Comparison of ENCODE assay signal across 9 cellular contexts in genomic region chr2:113200236-113200635, GRCh38. TPM values are rescaled to one million over a fixed set of nuclear protein-coding genes. Genes with fewer than 3 reads are reported as not detected.
A peak's percentile ranks its signal among the peaks of the same experiment; 100 is the strongest.
DNase-seq lines count a peak whose midpoint lies in the region; ATAC-seq, FAIRE-seq and TF ChIP-seq lines count a peak whose summit lies in the region.
"Had no signal": no experiment of that assay in that cellular context is flagged by ENCODE, and none has a peak within 500 bp of the region (broad histone marks: within the 10 kb centered on the region; RNA-seq: fewer than 3 reads in every experiment).

No MANE protein-coding gene starts in this region.

- H2AK5ac ChIP-seq in H1 (ENCODE audit: low read depth, low read length): no peak overlapping the region

- H2AFZ ChIP-seq in PC-3 (ENCODE audit: low read length) (no peak overlapping the region), H1 (ENCODE audit: low read length) (no peak overlapping the region)

- no peak overlapping the region for H2BK20ac ChIP-seq in H1 (ENCODE audit: low read length)

- TF ChIP-seq EP300 in H1 (IDR thresholded peaks at IDR 0.05; ENCODE audit: borderline replicate concordance in 1 of 2, low read depth in 2 of 2, low read length in 2 of 2): no peak

- no peaks in the 10 kb centered on the region for H4K20me1 ChIP-seq in PC-3 (ENCODE audit: low read length)
- H4K20me1 ChIP-seq in H1 (replicated peaks in 1 of 2; ENCODE audit: control insufficient read depth in 1 of 2, insufficient read depth in 2 of 2, low read length in 2 of 2): no peaks in the 10 kb centered on the region

- peak overlapping the region; percentile 84 for H3K4me2 ChIP-seq in PC-3 (ENCODE audit: low read length)
- no peak overlapping the region for H3K4me2 ChIP-seq in H1 (ENCODE audit: insufficient read depth in 1 of 2, low read depth in 2 of 2, low read length in 2 of 2)

- no peaks in the 10 kb centered on the region; the same call in 1 of the 2 replicates for H3K36me3 ChIP-seq in PC-3 (ENCODE audit: low read depth, low read length)
- H3K36me3 ChIP-seq in H1 (ENCODE audit: control insufficient read depth in 2 of 4, insufficient read depth in 4 of 4, low read length in 3 of 4): no peaks in the 10 kb centered on the region

- POLR2A ChIA-PET in PC-3 (lab: Charles Lee; ENCODE audit: unreplicated experiment): no interaction called here
- POLR2A ChIA-PET in H1 (lab: Charles Lee; ENCODE audit: partially characterized antibody): interaction anchor here (0.7 kb wide), 1 partner anchor 29 kb away, joined by 3 read pairs; no protein-coding TSS in a partner anchor

- H3K23me2 ChIP-seq in H1 (ENCODE audit: low read depth, low read length): peaks cover 2% of the 10 kb centered on the region; the same call in 1 of the 2 replicates

- H3K18ac ChIP-seq in H1 (ENCODE audit: extremely low read depth, low read length): no peak overlapping the region

- no peak for TF ChIP-seq POLR2A in H1 (IDR thresholded peaks at IDR 0.05; ENCODE audit: control extremely low read depth in 1 of 2, low read depth in 2 of 2, low read length in 2 of 2)

- H3K14ac ChIP-seq in H1 (ENCODE audit: insufficient read length): no peak overlapping the region

- H3K27me3 ChIP-seq in PC-3 (ENCODE audit: low read length): no peaks in the 10 kb centered on the region
- H3K27me3 ChIP-seq in H1 (replicated peaks in 1 of 4; ENCODE audit: control insufficient read depth in 3 of 4, extremely low read depth in 1 of 4, insufficient read depth in 3 of 4, low read length in 3 of 4): peaks cover 0 to 2% (median 0%) of the 10 kb centered on the region in 4 experiments; a peak in 1 of 7 replicates

- H3K56ac ChIP-seq in H1 (replicated peaks; ENCODE audit: insufficient read length, low read depth, low read length): no peak overlapping the region

- TF ChIP-seq RAD21 in H1 (IDR thresholded peaks at IDR 0.05 in 1 of 2, conservative IDR thresholded peaks at IDR 0.05 in 1 of 2; ENCODE audit: low read depth in 2 of 2, low read length in 2 of 2): peak; percentile 26 to 42; a peak in 3 of 4 replicates

- no TSS peak for BruUV-seq in PC-3 (replicated peaks; lab: Mats Ljungman, UMichigan)

- 0 out of 2 replicates have a peak overlapping the region, but pooled peaks have one; percentile 62 for H4K8ac ChIP-seq in H1 (ENCODE audit: extremely low read depth, insufficient read depth, low read length)

- H3K9ac ChIP-seq in PC-3 (ENCODE audit: low read length) (peak overlapping the region; percentile 82; the same call in 1 of the 2 replicates), H1 (replicated peaks in 1 of 4; ENCODE audit: extremely low read depth in 1 of 4, low read depth in 3 of 4, low read length in 3 of 4) (no peak overlapping the region)

- DNase-seq in NCI-H2171 treated with DMSO at 0.1 percent for 48 hours (lab: John Stamatoyannopoulos, UW) (peak; percentile 1), NCI-H2171 (lab: John Stamatoyannopoulos, UW) (no peak), PC-3 (peak; percentile 13), H1 (ENCODE audit: low read depth in 1 of 2, low spot score in 2 of 2) (peak in 1 of 2 experiments; percentile 13), sciatic nerve (ENCODE audit: low spot score) (peak; percentile 38), frontal cortex (ENCODE audit: low spot score in 2 of 2) (no peak)
- DNase-seq in NK-92 treated with Interleukin-12 subunit alpha and Interleukin-12 subunit beta, amount 100 ng/mL, for 24 hours (lab: John Stamatoyannopoulos, UW): no peak

- H3K79me2 ChIP-seq in PC-3 (ENCODE audit: low read length) (peaks cover 25% of the 10 kb centered on the region), H1 (ENCODE audit: control insufficient read depth in 1 of 2, insufficient read depth in 2 of 2, low read length in 2 of 2) (no peaks in the 10 kb centered on the region)

- H2BK15ac ChIP-seq in H1 (ENCODE audit: low read length): no peak overlapping the region

- H2BK12ac ChIP-seq in H1 (ENCODE audit: low read depth, low read length): no peak overlapping the region

- H3F3A ChIP-seq in PC-3 (ENCODE audit: low read length, unreplicated experiment): no peaks in the 10 kb centered on the region

- intact Hi-C loops in PC-3 (cut with micrococcal nuclease) (no loop called here), sciatic nerve (cut with DNase I) (loop anchor here (5.0 kb wide), 1 partner anchor 172 kb away; no protein-coding TSS in a partner anchor)

- H3K4me3 ChIP-seq in PC-3 (ENCODE audit: low read length) (0 out of 2 replicates have a peak overlapping the region, but pooled peaks have one; percentile 18), H1 (ENCODE audit: extremely low read depth in 1 of 4, insufficient read depth in 2 of 4, low read depth in 3 of 4, low read length in 4 of 4) (no peak overlapping the region)

- no peak overlapping the region for H2BK120ac ChIP-seq in H1 (replicated peaks; ENCODE audit: low read depth, low read length)

- no peak for FAIRE-seq in H1 (lab: Jason Lieb, UNC)
- FAIRE-seq in frontal cortex (lab: Jason Lieb, UNC): no peak
- FAIRE-seq: GM19239 had no signal

- ATAC-seq in PC-3 (no peak), sciatic nerve (no peak), GM21528 (IDR thresholded peaks at IDR 0.05; ENCODE audit: low FRiP score, unreplicated experiment) (no peak)

- CTCF ChIA-PET in PC-3 (lab: Charles Lee) (no interaction called here), H1 (lab: Charles Lee; ENCODE audit: partially characterized antibody) (interaction anchor here (0.5 to 16.5 kb wide), 21 partner anchors 12 to 241 kb away, joined by 3 to 253 read pairs (median 9); partner anchors contain the start of genes PAX8 and PSD4)

- no peak overlapping the region for H3K4ac ChIP-seq in H1 (replicated peaks; ENCODE audit: insufficient read length, low read depth, low read length)

- H4K91ac ChIP-seq in H1 (replicated peaks; ENCODE audit: insufficient read length, low read length): no peak overlapping the region

- H3K27ac ChIP-seq in PC-3 (ENCODE audit: low read length) (no peak overlapping the region), H1 (ENCODE audit: low read depth, low read length) (no peak overlapping the region)

- peaks cover 18% of the 10 kb centered on the region for H3K4me1 ChIP-seq in PC-3 (ENCODE audit: insufficient read depth, low read length)
- no peaks in the 10 kb centered on the region; a peak in 3 of 7 replicates for H3K4me1 ChIP-seq in H1 (replicated peaks in 1 of 4; ENCODE audit: control insufficient read depth in 3 of 4, insufficient read depth in 4 of 4, low read length in 3 of 4)

- H4K5ac ChIP-seq in H1 (ENCODE audit: insufficient read length, low read depth, low read length): no peak overlapping the region

- H3K23ac ChIP-seq in H1 (ENCODE audit: insufficient read length): no peak overlapping the region

- TF ChIP-seq CTCF in PC-3 (conservative IDR thresholded peaks at IDR 0.05; ENCODE audit: low read depth, low read length) (peak; percentile 47; the same call in 1 of the 2 replicates), H1 (IDR thresholded peaks at IDR 0.05; ENCODE audit: control extremely low read depth in 1 of 3, insufficient read depth in 1 of 3, low read depth in 1 of 3, low read length in 3 of 3) (peak; percentile 76 to 94 (median 80))

- WGBS in H1 (ENCODE audit: extremely low coverage in 1 of 2, insufficient coverage in 1 of 2, insufficient read length in 1 of 2, insufficient replicate concordance in 2 of 2, low coverage in 1 of 2, low lambda C conversion rate in 2 of 2, missing lambda C conversion rate in 1 of 2), 2 experiments: 82% methylated on average over 4 of the region's 4 CpGs; no CpG with 5 or more reads in 1 of the 2 experiments

- no peaks in the 10 kb centered on the region for H3K9me3 ChIP-seq in PC-3 (ENCODE audit: low read length)
- no peaks in the 10 kb centered on the region for H3K9me3 ChIP-seq in H1 (ENCODE audit: insufficient read depth in 2 of 2, low read depth in 1 of 2, low read length in 1 of 2)

- H2BK5ac ChIP-seq in H1 (ENCODE audit: low read depth, low read length): no peak overlapping the region

- no peaks in the 10 kb centered on the region for H3K79me1 ChIP-seq in H1 (ENCODE audit: low read depth, low read length)

- H3K9me2 ChIP-seq in PC-3 (replicated peaks; ENCODE audit: low read length): no peaks in the 10 kb centered on the region

TF ChIP-seq in H1, 55 proteins besides CTCF, POLR2A, EP300 and RAD21:
- TF ChIP-seq NRF1 (IDR thresholded peaks at IDR 0.05; ENCODE audit: low read depth, low read length): no peak
- TF ChIP-seq SRF (IDR thresholded peaks at IDR 0.05; ENCODE audit: low read depth, low read length): no peak

RNA-seq across cellular contexts. Expression of gene PSD4, which starts 26.5 kb away (rescaled TPM):
- total RNA-seq in PC-3 (2014; rRNA removed) (46.6 and 60.3 TPM in 2 replicates), sciatic nerve (20.3 TPM), frontal cortex (3.3 TPM)
- 1.2 and 1.3 TPM in 2 replicates for total RNA-seq in H1 (2021; fragmentation: NEBNext Ultra II Directional; extraction: Animal tissue kit (Norgen Biotek cat#: 25700))
- polyA plus RNA-seq in H1 (2011; rRNA removed): 0.53 and 0.93 TPM in 2 replicates
- polyA plus RNA-seq in H1 (2011; cell fraction: cytosol; rRNA removed): 0.69 TPM
- polyA plus RNA-seq in H1 (2011; cell fraction: nucleus; rRNA removed): 2.1 TPM
- 0.57 to 1.2 TPM (median 0.92 TPM) in 4 replicates for polyA plus RNA-seq in H1 (2012, experiment 1 of 2)
- 0.73 TPM for polyA plus RNA-seq in H1 (2012, experiment 2 of 2)
- 0.71 TPM for polyA plus RNA-seq in H1 (2013, experiment 1 of 2)
- 0.50 TPM for polyA plus RNA-seq in H1 (2013, experiment 2 of 2)
- polyA minus RNA-seq in H1 (2011; rRNA and poly(A)+ RNA removed): 0.41 and 1.4 TPM in 2 replicates
- polyA minus RNA-seq in H1 (2011; cell fraction: cytosol; rRNA and poly(A)+ RNA removed): not detected
- 0.70 TPM for polyA minus RNA-seq in H1 (2011; cell fraction: nucleus; rRNA and poly(A)+ RNA removed)

Comparison
In these comparisons a context has a peak if more than half of its experiments do, and no peak if none do; other contexts are left out.
1. DNase-seq: peak in NCI-H2171 treated with DMSO at 0.1 percent for 48 hours (single experiment), PC-3 (single experiment) and sciatic nerve (single experiment); none in NCI-H2171 (single experiment), frontal cortex (0 of 2) and NK-92 treated with Interleukin-12 subunit alpha and Interleukin-12 subunit beta, amount 100 ng/mL, for 24 hours (single experiment).